ENCODE assay signal across 31 cellular contexts in genomic region chr2:222058830-222059229, GRCh38.
"Had no signal": no experiment of that assay in that cellular context is flagged by ENCODE, and none has a peak within 500 bp of the region (broad histone marks: within the 10 kb centered on the region; RNA-seq: fewer than 3 reads in every experiment).

No MANE protein-coding gene starts in this region.

- H3K36me3 Mint-ChIP-seq: activated naive CD4-positive, alpha-beta T cell treated with anti-CD3 and anti-CD28 coated beads, Interleukin-2, amount 50 U/mL, for 24 hours; activated naive CD8-positive, alpha-beta T cell treated with anti-CD3 and anti-CD28 coated beads, Interleukin-2, amount 10 ng/mL, durations not matched to agents 7 days and 5 days had no signal

- H3K27ac Mint-ChIP-seq: activated CD4-positive, alpha-beta T cell treated with anti-CD3 and anti-CD28 coated beads, Interleukin-2, amount 10 ng/mL, durations not matched to agents 24 days and 14 days; activated CD8-positive, alpha-beta T cell treated with anti-CD3 and anti-CD28 coated beads, Interleukin-2, amount 10 ng/mL, durations not matched to agents 7 days and 5 days; activated naive CD4-positive, alpha-beta T cell treated with anti-CD3 and anti-CD28 coated beads, Interleukin-2, amount 50 U/mL, for 24 hours; activated naive CD8-positive, alpha-beta T cell treated with anti-CD3 and anti-CD28 coated beads, Interleukin-2, amount 10 ng/mL, durations not matched to agents 7 days and 5 days; activated T-cell treated with anti-CD3 and anti-CD28 coated beads, Interleukin-2, amount 50 U/mL, for 24 hours; activated T-helper 2 cell treated with anti-CD3 and anti-CD28 coated beads, Interferon-gamma antibody, Interleukin-2, Interleukin-4, amounts not matched to agents 10 μg/mL and 5 μg/mL and 100 μg/mL, durations not matched to agents 14 hours and 24 hours and 36 hours had no signal

- H3K27me3 ChIP-seq: ascending aorta, Peyer's patch had no signal

- DNase-seq: activated CD4-positive, alpha-beta T cell treated with anti-CD3 and anti-CD28 coated beads, Interleukin-2, amount 10 ng/mL, durations not matched to agents 24 days and 14 days; activated CD4-positive, alpha-beta T cell treated with anti-CD3 and anti-CD28 coated beads, Interleukin-2, amount 50 U/mL, for 48 hours; activated CD8-positive, alpha-beta T cell treated with anti-CD3 and anti-CD28 coated beads, Interleukin-2, amount 10 ng/mL, durations not matched to agents 7 days and 5 days; activated gamma-delta T cell; activated naive CD4-positive, alpha-beta T cell treated with Interleukin-2 at 50 U/mL for 16 hours; activated naive CD8-positive, alpha-beta T cell treated with anti-CD3 and anti-CD28 coated beads, Interleukin-2, amount 10 ng/mL, durations not matched to agents 7 days and 5 days; activated T-cell treated with anti-CD3 and anti-CD28 coated beads, Interleukin-2, amount 50 U/mL, for 24 hours; amygdala; Karpas-422; KBM-7; NCI-H1048; NCI-H1105 treated with DMSO at 0.1 percent for 48 hours; NCI-H1436; NCI-H1694; NCI-H1930; NCI-H2081 treated with DMSO at 0.1 percent for 48 hours; NCI-H226; NCI-H446 treated with DMSO at 0.1 percent for 48 hours; NCI-H524; NCI-H69; NCI-H82; NK-92 treated with Interleukin-12 subunit alpha and Interleukin-12 subunit beta, amount 100 ng/mL, for 24 hours; PC-3; Peyer's patch; RPMI8226; T1000 had no signal

- H3K4me1 ChIP-seq: ascending aorta, Peyer's patch had no signal

- H3K36me3 ChIP-seq: ascending aorta, cardiac muscle cell, Peyer's patch had no signal

- H3K4me3 Mint-ChIP-seq: activated CD4-positive, alpha-beta T cell treated with anti-CD3 and anti-CD28 coated beads, Interleukin-2, amount 10 ng/mL, durations not matched to agents 24 days and 14 days; activated CD8-positive, alpha-beta T cell treated with anti-CD3 and anti-CD28 coated beads, Interleukin-2, amount 10 ng/mL, durations not matched to agents 7 days and 5 days; activated naive CD4-positive, alpha-beta T cell treated with anti-CD3 and anti-CD28 coated beads, Interleukin-2, amount 50 U/mL, for 24 hours; activated naive CD8-positive, alpha-beta T cell treated with anti-CD3 and anti-CD28 coated beads, Interleukin-2, amount 10 ng/mL, durations not matched to agents 7 days and 5 days; activated T-cell treated with anti-CD3 and anti-CD28 coated beads, Interleukin-2, amount 50 U/mL, for 24 hours had no signal

- H3K4me3 ChIP-seq: ascending aorta, cardiac muscle cell, Peyer's patch, SK-N-MC had no signal

- H3K9me3 Mint-ChIP-seq: activated CD4-positive, alpha-beta T cell treated with anti-CD3 and anti-CD28 coated beads, Interleukin-2, amount 10 ng/mL, durations not matched to agents 24 days and 14 days; activated naive CD4-positive, alpha-beta T cell treated with anti-CD3 and anti-CD28 coated beads, Interleukin-2, amount 50 U/mL, for 24 hours; activated naive CD8-positive, alpha-beta T cell treated with anti-CD3 and anti-CD28 coated beads, Interleukin-2, amount 10 ng/mL, durations not matched to agents 7 days and 5 days; activated T-cell treated with anti-CD3 and anti-CD28 coated beads, Interleukin-2, amount 50 U/mL, for 24 hours; activated T-helper 2 cell treated with anti-CD3 and anti-CD28 coated beads, Interferon-gamma antibody, Interleukin-2, Interleukin-4, amounts not matched to agents 10 μg/mL and 5 μg/mL and 100 μg/mL, durations not matched to agents 14 hours and 24 hours and 36 hours had no signal

- H3K9me3 ChIP-seq: ascending aorta, Peyer's patch had no signal

- H3K4me1 Mint-ChIP-seq: activated CD4-positive, alpha-beta T cell treated with anti-CD3 and anti-CD28 coated beads, Interleukin-2, amount 10 ng/mL, durations not matched to agents 24 days and 14 days; activated naive CD4-positive, alpha-beta T cell treated with anti-CD3 and anti-CD28 coated beads, Interleukin-2, amount 50 U/mL, for 24 hours; activated naive CD8-positive, alpha-beta T cell treated with anti-CD3 and anti-CD28 coated beads, Interleukin-2, amount 10 ng/mL, durations not matched to agents 7 days and 5 days had no signal

- H3K27ac ChIP-seq: ascending aorta, cardiac muscle cell, Peyer's patch, SK-N-MC had no signal
